In the genomic region with DNA sequence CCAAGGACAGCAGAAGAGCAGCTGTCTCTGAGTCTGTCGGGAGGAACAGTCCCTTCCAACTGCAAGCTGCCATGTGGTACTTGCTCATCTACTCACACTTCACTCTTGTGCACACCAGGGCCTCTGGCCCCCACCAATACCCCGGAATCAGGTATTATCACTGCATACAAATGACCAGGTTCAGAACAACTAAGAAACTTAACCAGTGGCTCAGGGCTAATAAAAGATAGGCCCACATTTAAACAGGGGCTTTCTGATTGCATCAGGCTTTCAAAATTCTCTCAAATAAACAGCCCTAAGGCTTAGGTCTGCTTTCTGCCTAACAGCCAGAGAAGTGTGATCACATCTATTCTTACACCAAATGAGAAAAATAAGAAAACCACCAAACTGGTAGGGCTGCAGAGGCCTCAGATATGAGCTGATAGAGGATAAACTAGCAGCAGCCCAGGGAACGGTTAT, we compare ENCODE assay signal across 12 cellular contexts. TPM values are rescaled to one million over a fixed set of nuclear protein-coding genes. Genes with fewer than 3 reads are reported as not detected.
DNase-seq lines count a peak whose midpoint lies in the region; ATAC-seq, FAIRE-seq and TF ChIP-seq lines count a peak whose summit lies in the region.
"Had no signal": no experiment of that assay in that cellular context is flagged by ENCODE, and none has a peak within 500 bp of the region (broad histone marks: within the 10 kb centered on the region; RNA-seq: fewer than 3 reads in every experiment).

No MANE protein-coding gene starts in this region.

- POLR2A ChIA-PET in GM12878 (lab: Charles Lee) = interaction anchor here (0.6 to 5.1 kb wide), 8 partner anchors 9 to 190 kb away, joined by 3 to 25 read pairs (median 6); partner anchors contain the start of genes CCDC12 and NBEAL2

- peak overlapping the region; percentile 75 for H3K27ac ChIP-seq in GM12878 (ENCODE audit: control insufficient read depth, insufficient read depth)
- H3K27ac ChIP-seq in smooth muscle cell (ENCODE audit: low read depth) = no peak overlapping the region
- H3K27ac ChIP-seq: VCaP had no signal

- H3K4me2 ChIP-seq in GM12878 (ENCODE audit: control insufficient read depth, insufficient read depth) (peak overlapping the region; percentile 70), smooth muscle cell (peak overlapping the region; percentile 47)

- H3K36me3 ChIP-seq in GM12878 (ENCODE audit: control insufficient read depth in 2 of 2, insufficient read depth in 2 of 2, low read length in 1 of 2) (peaks cover 4 to 8% of the 10 kb centered on the region in 2 experiments; a peak in 3 of 4 replicates), smooth muscle cell (ENCODE audit: low read depth) (no peaks in the 10 kb centered on the region)

- H3K4me1 ChIP-seq in GM12878 (ENCODE audit: control insufficient read depth, insufficient read depth, low read length) = peaks cover 76% of the 10 kb centered on the region
- H3K4me1 ChIP-seq in smooth muscle cell (ENCODE audit: low read depth) = peaks cover 9% of the 10 kb centered on the region

- FAIRE-seq in GM12878 (lab: Jason Lieb, UNC) (no peak), frontal cortex (lab: Jason Lieb, UNC) (no peak)

- H3K27me3 ChIP-seq in GM12878 (replicated peaks in 1 of 2; ENCODE audit: control insufficient read depth in 2 of 2, insufficient read depth in 2 of 2, low read length in 1 of 2) = no peaks in the 10 kb centered on the region
- H3K27me3 ChIP-seq in smooth muscle cell (ENCODE audit: low read depth) = no peaks in the 10 kb centered on the region

- H3K79me2 ChIP-seq in GM12878 (ENCODE audit: control insufficient read depth, insufficient read depth, low read length) (peaks cover 94% of the 10 kb centered on the region), smooth muscle cell (ENCODE audit: low read depth) (peaks cover 91% of the 10 kb centered on the region)

- TF ChIP-seq CTCF in GM12878 (IDR thresholded peaks at IDR 0.05 in 2 of 3, conservative IDR thresholded peaks at IDR 0.05 in 1 of 3; ENCODE audit: control insufficient read depth in 2 of 3, extremely low read depth in 1 of 3, insufficient read depth in 1 of 3, low read depth in 3 of 3, low read length in 3 of 3) (no peak), smooth muscle cell (IDR thresholded peaks at IDR 0.05; ENCODE audit: borderline replicate concordance, insufficient read depth, poor library complexity, severe bottlenecking) (no peak)

- H3K4me3 ChIP-seq in Jurkat, Clone E6-1 (ENCODE audit: low read length) = no peak overlapping the region; the same call in 1 of the 2 replicates
- H3K4me3 ChIP-seq in GM12878 = no peak overlapping the region
- no peak overlapping the region for H3K4me3 ChIP-seq in smooth muscle cell
- H3K4me3 ChIP-seq: psoas muscle had no signal

- CTCF ChIA-PET in GM12878 (lab: Yijun Ruan, JAX) = interaction anchor here (0.8 to 5.4 kb wide), 6 partner anchors 9 to 30 kb away, joined by 3 to 31 read pairs (median 4); no protein-coding TSS in a partner anchor

- in situ Hi-C loops in GM12878 (cut with MboI) = no loop called here

- BruUV-seq in GM12878 (replicated peaks; lab: Mats Ljungman, UMichigan) = no TSS peak

- no peaks in the 10 kb centered on the region for H3K9me3 ChIP-seq in GM12878 (replicated peaks; ENCODE audit: control insufficient read depth, insufficient read depth, low read length)
- no peaks in the 10 kb centered on the region for H3K9me3 ChIP-seq in smooth muscle cell (replicated peaks; ENCODE audit: low read depth)
- H3K9me3 ChIP-seq: psoas muscle had no signal

- SMC1A ChIA-PET in GM12878 (lab: Charles Lee; ENCODE audit: uncharacterized antibody, unreplicated experiment) = interaction anchor here (0.7 to 17.2 kb wide), 9 partner anchors 8 to 32 kb away, joined by 3 to 298 read pairs (median 6); partner anchors contain the start of gene NBEAL2

- no peak for DNase-seq in activated CD4-positive, CD25-positive, alpha-beta regulatory T cell treated with anti-CD3 and anti-CD28 coated beads, Interleukin-2, amount 50 U/mL, for 72 hours
- DNase-seq in Jurkat, Clone E6-1 (ENCODE audit: low read depth, low spot score) = peak; percentile 66
- no peak for DNase-seq in GM12878 (ENCODE audit: low read depth, low spot score)
- DNase-seq in smooth muscle cell (lab: John Stamatoyannopoulos, UW; ENCODE audit: unreplicated experiment) = no peak
- DNase-seq in NCI-H1417 (lab: John Stamatoyannopoulos, UW) = no peak
- DNase-seq in frontal cortex (ENCODE audit: low spot score in 2 of 2) = no peak
- no peak for DNase-seq in SKM-1 (lab: John Stamatoyannopoulos, UW; ENCODE audit: unreplicated experiment)
- DNase-seq: left colon, NCI-H187 treated with DMSO at 0.1 percent for 48 hours, psoas muscle had no signal

- H3K9ac ChIP-seq in GM12878 (ENCODE audit: control insufficient read depth, insufficient read depth, low read length) (peak overlapping the region; percentile 14; the same call in 1 of the 2 replicates), smooth muscle cell (ENCODE audit: low read depth) (no peak overlapping the region)

- TF ChIP-seq EP300 in GM12878 (IDR thresholded peaks at IDR 0.05; ENCODE audit: borderline replicate concordance in 1 of 2, control insufficient read depth in 1 of 2, low read depth in 2 of 2, low read length in 2 of 2) = peak in 1 of 2 experiments; percentile 79; a peak in 1 of 4 replicates

- peak; percentile 22 to 28 for ATAC-seq in activated CD4-positive, CD25-positive, alpha-beta regulatory T cell treated with anti-CD3 and anti-CD28 coated beads, Interleukin-2, amount 50 U/mL, for 24 hours
- peak; percentile 51 for ATAC-seq in GM12878
- ATAC-seq: left colon had no signal

- TF ChIP-seq RAD21 in GM12878 (IDR thresholded peaks at IDR 0.05; ENCODE audit: insufficient read depth, low read depth, low read length) = no peak

- H3F3A ChIP-seq in smooth muscle cell (ENCODE audit: low read depth) = peaks cover 10% of the 10 kb centered on the region

- H2AFZ ChIP-seq in GM12878 (ENCODE audit: control insufficient read depth, low read depth, low read length) (no peak overlapping the region), smooth muscle cell (ENCODE audit: low read depth) (no peak overlapping the region)

- intact Hi-C loops in GM12878 (cut with micrococcal nuclease; ENCODE audit: unreplicated experiment) = no loop called here

- TF ChIP-seq POLR2A in GM12878 (IDR thresholded peaks at IDR 0.05; ENCODE audit: low read depth, low read length) = 0 out of 2 replicates have a peak, but pooled peaks have one; percentile 15

- RAD21 ChIA-PET in GM12878 (lab: Charles Lee; ENCODE audit: unreplicated experiment) = interaction anchor here (0.7 to 7.0 kb wide), 10 partner anchors 8 to 32 kb away, joined by 3 to 48 read pairs (median 4); no protein-coding TSS in a partner anchor

- WGBS in GM12878 (ENCODE audit: insufficient coverage, insufficient replicate concordance, low lambda C conversion rate, missing lambda C conversion rate) = 0% methylated on average over 3 of the region's 3 CpGs
- WGBS in smooth muscle cell (ENCODE audit: low lambda C conversion rate) = 33% methylated on average over 3 of the region's 3 CpGs

- H4K20me1 ChIP-seq in GM12878 (ENCODE audit: control insufficient read depth, insufficient read depth) (peaks cover 2% of the 10 kb centered on the region; the same call in 1 of the 2 replicates), smooth muscle cell (ENCODE audit: low read depth) (peaks cover 97% of the 10 kb centered on the region)

TF ChIP-seq in GM12878, 131 proteins besides CTCF, POLR2A, EP300 and RAD21 (continues in another document):
- peak; percentile 50 for TF ChIP-seq MEF2B (IDR thresholded peaks at IDR 0.05; ENCODE audit: partially characterized antibody, poor library complexity, severe bottlenecking)

RNA-seq across cellular contexts. Expression of gene CCDC12, which starts 20.7 kb away (rescaled TPM):
- 85.1 TPM for polyA plus RNA-seq in Jurkat, Clone E6-1 (2012; ENCODE audit: insufficient read depth, insufficient read length)
- total RNA-seq in GM12878 (2013; cell fraction: nucleolus; rRNA removed) = 111 and 121 TPM in 2 replicates
- total RNA-seq in GM12878 (2014; rRNA removed) (46.9 and 53.0 TPM in 2 replicates), GM12878 (2014; rRNA removed; fragmentation: Illumina TruSeq; extraction: Trizol) (67.3 and 72.4 TPM in 2 replicates), GM12878 (2021) (65.8 and 65.9 TPM in 2 replicates), smooth muscle cell (12.5 and 23.9 TPM in 2 replicates), frontal cortex (25.3 TPM)
- 29.4 TPM for polyA plus RNA-seq in GM12878 (2011; ENCODE audit: low read depth)
- polyA plus RNA-seq in GM12878 (2011; rRNA removed) (31.2 and 45.6 TPM in 2 replicates), GM12878 (2014; fragmentation: Illumina TruSeq; extraction: Trizol) (11.2 and 63.3 TPM in 2 replicates), GM12878 (2014; fragmentation: Nextera tagmentation; extraction: Ambion mirVana) (10 to 100 TPM in 1 of 2 experiments, 1 to 10 TPM in 1; 9.2 to 22.5 TPM), GM12878 (2014; rRNA removed) (59.3 and 67.6 TPM in 2 replicates), GM12878 (2016; fragmentation: Nextera tagmentation; extraction: Ambion mirVana) (10 to 100 TPM; 83.1 to 91.4 TPM), smooth muscle cell (52.4 and 69.0 TPM in 2 replicates)
- polyA plus RNA-seq in GM12878 (2011; cell fraction: cytosol; rRNA removed) = 52.2 and 68.0 TPM in 2 replicates
- 63.4 and 85.5 TPM in 2 replicates for polyA plus RNA-seq in GM12878 (2011; cell fraction: nucleus; rRNA removed)
- polyA plus RNA-seq in GM12878 (2012) = 47.7 and 72.7 TPM in 2 replicates
- 69.5 and 77.8 TPM in 2 replicates for polyA minus RNA-seq in GM12878 (2011; rRNA and poly(A)+ RNA removed)
- polyA minus RNA-seq in GM12878 (2011; cell fraction: cytosol; rRNA and poly(A)+ RNA removed) = 15.6 and 18.2 TPM in 2 replicates
- polyA minus RNA-seq in GM12878 (2011; cell fraction: nucleus; rRNA and poly(A)+ RNA removed) = 64.3 and 144 TPM in 2 replicates

RNA-seq across cellular contexts. Expression of gene NBEAL2, which starts 23.6 kb away (rescaled TPM):
- 116 TPM for polyA plus RNA-seq in Jurkat, Clone E6-1 (2012; ENCODE audit: insufficient read depth, insufficient read length)
- 152 and 168 TPM in 2 replicates for total RNA-seq in GM12878 (2013; cell fraction: nucleolus; rRNA removed)
- 47.2 and 52.0 TPM in 2 replicates for total RNA-seq in GM12878 (2014; rRNA removed)
- 19.7 and 21.8 TPM in 2 replicates for total RNA-seq in GM12878 (2014; rRNA removed; fragmentation: Illumina TruSeq; extraction: Trizol)
- total RNA-seq in GM12878 (2021) = 106 and 127 TPM in 2 replicates
- polyA plus RNA-seq in GM12878 (2011; ENCODE audit: low read depth) = 27.1 TPM
- polyA plus RNA-seq in GM12878 (2011; rRNA removed) = 17.1 and 29.0 TPM in 2 replicates
- polyA plus RNA-seq in GM12878 (2011; cell fraction: cytosol; rRNA removed) = 39.5 and 52.6 TPM in 2 replicates
- 940 and 1,024 TPM in 2 replicates for polyA plus RNA-seq in GM12878 (2011; cell fraction: nucleus; rRNA removed)
- 62.9 and 78.4 TPM in 2 replicates for polyA plus RNA-seq in GM12878 (2012)
- 16.4 and 41.4 TPM in 2 replicates for polyA plus RNA-seq in GM12878 (2014; fragmentation: Illumina TruSeq; extraction: Trizol)
- polyA plus RNA-seq in GM12878 (2014; fragmentation: Nextera tagmentation; extraction: Ambion mirVana) = under 1 TPM; 0.07 to 0.18 TPM
- polyA plus RNA-seq in GM12878 (2014; rRNA removed) = 96.3 and 110 TPM in 2 replicates
- polyA plus RNA-seq in GM12878 (2016; fragmentation: Nextera tagmentation; extraction: Ambion mirVana) = 10 to 100 TPM; 22.5 to 29.7 TPM
- 21.7 and 46.1 TPM in 2 replicates for polyA minus RNA-seq in GM12878 (2011; rRNA and poly(A)+ RNA removed)
- polyA minus RNA-seq in GM12878 (2011; cell fraction: cytosol; rRNA and poly(A)+ RNA removed) = 21.8 and 25.3 TPM in 2 replicates
- polyA minus RNA-seq in GM12878 (2011; cell fraction: nucleus; rRNA and poly(A)+ RNA removed) = 95.1 and 139 TPM in 2 replicates
- 11.0 and 11.9 TPM in 2 replicates for total RNA-seq in smooth muscle cell
- 4.1 and 26.8 TPM in 2 replicates for polyA plus RNA-seq in smooth muscle cell
- total RNA-seq in frontal cortex = 4.9 TPM
